Comparison of ENCODE assay signal across 1 cellular context in the genomic region with DNA sequence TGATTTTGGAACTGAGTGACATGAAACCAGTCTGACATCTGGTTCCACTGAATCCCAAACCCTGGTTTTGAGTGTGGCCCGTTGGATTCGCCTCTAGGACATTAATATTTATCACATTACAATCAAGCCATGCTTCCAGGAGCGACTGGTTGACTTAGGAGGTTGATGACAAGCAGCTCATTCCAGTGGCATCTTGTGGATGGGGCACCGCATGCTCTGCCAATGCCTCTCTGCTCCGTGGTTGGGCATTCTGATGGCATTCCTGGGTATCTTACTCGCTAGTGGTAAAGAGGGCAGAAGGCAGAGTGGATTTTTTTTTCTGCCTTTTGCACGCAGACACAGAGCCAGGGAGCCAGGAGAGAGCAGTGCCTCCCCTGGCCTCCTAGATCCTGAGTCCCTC.
TF ChIP-seq lines count a peak whose summit lies in the region.

No MANE protein-coding gene starts in this region.

TF ChIP-seq in SK-N-SH treated with all-trans-retinoic acid at 6 μM for 48 hours, 23 proteins besides CTCF, POLR2A, EP300 and RAD21 (continued from another document):
- TF ChIP-seq CSRNP3 (CRISPR knock-in tag; IDR thresholded peaks at IDR 0.05) (no peak), SNAI2 (CRISPR knock-in tag; IDR thresholded peaks at IDR 0.05) (no peak), GLIS3 (CRISPR knock-in tag; IDR thresholded peaks at IDR 0.05) (no peak), CREB5 (CRISPR knock-in tag; IDR thresholded peaks at IDR 0.05; ENCODE audit: low read depth) (no peak), ZNF8 (CRISPR knock-in tag; IDR thresholded peaks at IDR 0.05) (no peak)
